ENCODE assay signal across 11 cellular contexts in the genomic region with DNA sequence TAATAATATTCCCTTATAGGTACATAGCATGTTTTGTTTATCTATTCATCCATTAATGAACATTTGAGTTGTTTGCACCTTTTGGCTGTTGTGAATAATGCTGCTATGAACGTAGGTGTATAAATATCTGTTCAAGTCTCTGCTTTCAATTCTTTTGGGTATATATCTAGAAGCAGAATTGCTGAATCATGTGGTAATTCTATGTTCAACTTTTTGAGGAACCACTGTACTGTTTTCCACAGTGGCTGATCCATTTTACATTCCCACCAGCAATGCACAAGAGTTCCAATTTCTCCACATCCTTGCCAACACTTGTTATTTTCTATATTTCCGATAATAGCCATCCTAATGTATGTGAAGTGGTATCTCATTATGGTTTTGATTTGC.
"Had no signal": no experiment of that assay in that cellular context is flagged by ENCODE, and none has a peak within 500 bp of the region (broad histone marks: within the 10 kb centered on the region; RNA-seq: fewer than 3 reads in every experiment).

No MANE protein-coding gene starts in this region.

- H3K27ac Mint-ChIP-seq: GM23338, H9, HFFc6 had no signal

- H3K4me2 ChIP-seq: GM23338 had no signal

- H2AFZ ChIP-seq: GM23248, GM23338 had no signal

- H3K9ac ChIP-seq: GM23248 had no signal

- H3K4me1 ChIP-seq: HAP-1 had no signal

- FAIRE-seq: H1, H54 had no signal

- ATAC-seq: GM23338, HCT116 had no signal

- H3K4me1 Mint-ChIP-seq: GM23338, H9 had no signal

- H3K9me3 ChIP-seq: HAP-1 had no signal

- H3K4me3 Mint-ChIP-seq: GM23338, H9, HFFc6 had no signal

- DNase-seq: GM23248, GOT3, H7, H9, HCEC 1CT, HFFc6 had no signal

- H3K27ac ChIP-seq: GM23248 had no signal

- H3K4me3 ChIP-seq: GM23248, GM23338, HAP-1 had no signal

- H3K9me3 Mint-ChIP-seq: GM23338, H9, HFFc6 had no signal
